11 cellular contexts compared by ENCODE assay signal in genomic region chr6:156794963-156795362, GRCh38. TPM values are rescaled to one million over a fixed set of nuclear protein-coding genes. Genes with fewer than 3 reads are reported as not detected.
DNase-seq lines count a peak whose midpoint lies in the region; ATAC-seq, FAIRE-seq and TF ChIP-seq lines count a peak whose summit lies in the region.
"Had no signal": no experiment of that assay in that cellular context is flagged by ENCODE, and none has a peak within 500 bp of the region (broad histone marks: within the 10 kb centered on the region; RNA-seq: fewer than 3 reads in every experiment).

No MANE protein-coding gene starts in this region.

- BruUV-seq in GM12878 (replicated peaks; lab: Mats Ljungman, UMichigan) = no TSS peak

- peak; percentile 55 for TF ChIP-seq POLR2A in GM12878 (IDR thresholded peaks at IDR 0.05; ENCODE audit: low read depth, low read length)

- peaks cover 99% of the 10 kb centered on the region for H3K79me2 ChIP-seq in GM12878 (ENCODE audit: control insufficient read depth, insufficient read depth, low read length)

- peaks cover 38% of the 10 kb centered on the region for H3K4me1 ChIP-seq in GM12878 (ENCODE audit: control insufficient read depth, insufficient read depth, low read length)

- no peaks in the 10 kb centered on the region for H3K27me3 Mint-ChIP-seq in activated naive CD8-positive, alpha-beta T cell
- H3K27me3 Mint-ChIP-seq in activated naive CD8-positive, alpha-beta T cell treated with anti-CD3 and anti-CD28 coated beads for 36 hours = no peaks in the 10 kb centered on the region
- H3K27me3 Mint-ChIP-seq in stimulated activated naive B cell treated with anti-CD40 and anti-IgM and Interleukin-4, amounts not matched to agents 10 μg/mL and 1 μg/mL and 100 μg/mL, for 72 hours = no peaks in the 10 kb centered on the region

- ATAC-seq in HG02970 (IDR thresholded peaks at IDR 0.05; ENCODE audit: low FRiP score, unreplicated experiment) (peak; percentile 42), GM12878 (peak; percentile 89)
- ATAC-seq in stimulated activated naive B cell treated with anti-CD40 and anti-IgM and Interleukin-4, amounts not matched to agents 10 μg/mL and 1 μg/mL and 100 μg/mL, for 72 hours (replicated peaks) = peak; percentile 84 to 86

- H3K36me3 Mint-ChIP-seq in activated naive CD8-positive, alpha-beta T cell = peaks cover 6% of the 10 kb centered on the region
- peaks cover 15% of the 10 kb centered on the region for H3K36me3 Mint-ChIP-seq in activated naive CD8-positive, alpha-beta T cell treated with anti-CD3 and anti-CD28 coated beads for 36 hours
- H3K36me3 Mint-ChIP-seq in stimulated activated naive B cell treated with anti-CD40 and anti-IgM and Interleukin-4, amounts not matched to agents 10 μg/mL and 1 μg/mL and 100 μg/mL, for 72 hours = peaks cover 11 to 33% of the 10 kb centered on the region in 2 donors

- H3K4me2 ChIP-seq in GM12878 (ENCODE audit: control insufficient read depth, insufficient read depth) = peak overlapping the region; percentile 83

- H3K9ac ChIP-seq in GM12878 (ENCODE audit: control insufficient read depth, insufficient read depth, low read length) = peak overlapping the region; percentile 16; the same call in 1 of the 2 replicates

- WGBS in GM12878 (ENCODE audit: insufficient coverage, insufficient replicate concordance, low lambda C conversion rate, missing lambda C conversion rate) = 13% methylated on average over 10 of the region's 10 CpGs

- peak overlapping the region; percentile 62 for H3K27ac Mint-ChIP-seq in activated naive CD8-positive, alpha-beta T cell
- no peak overlapping the region for H3K27ac Mint-ChIP-seq in activated naive CD8-positive, alpha-beta T cell treated with anti-CD3 and anti-CD28 coated beads for 36 hours
- H3K27ac Mint-ChIP-seq in stimulated activated naive B cell treated with anti-CD40 and anti-IgM and Interleukin-4, amounts not matched to agents 10 μg/mL and 1 μg/mL and 100 μg/mL, for 72 hours = peak overlapping the region; percentile 95

- H3K4me3 Mint-ChIP-seq in activated naive CD8-positive, alpha-beta T cell = peak overlapping the region; percentile 51
- no peak overlapping the region for H3K4me3 Mint-ChIP-seq in activated naive CD8-positive, alpha-beta T cell treated with anti-CD3 and anti-CD28 coated beads for 36 hours
- peak overlapping the region; percentile 74 to 79 for H3K4me3 Mint-ChIP-seq in stimulated activated naive B cell treated with anti-CD40 and anti-IgM and Interleukin-4, amounts not matched to agents 10 μg/mL and 1 μg/mL and 100 μg/mL, for 72 hours

- in situ Hi-C loops in GM12878 (cut with MboI) = no loop called here

- no peak for TF ChIP-seq EP300 in GM12878 (IDR thresholded peaks at IDR 0.05; ENCODE audit: borderline replicate concordance in 1 of 2, control insufficient read depth in 1 of 2, low read depth in 2 of 2, low read length in 2 of 2)

- H3K27me3 ChIP-seq in GM12878 (replicated peaks in 1 of 2; ENCODE audit: control insufficient read depth in 2 of 2, insufficient read depth in 2 of 2, low read length in 1 of 2) = no peaks in the 10 kb centered on the region

- no peak for TF ChIP-seq CTCF in GM12878 (IDR thresholded peaks at IDR 0.05 in 2 of 3, conservative IDR thresholded peaks at IDR 0.05 in 1 of 3; ENCODE audit: control insufficient read depth in 2 of 3, extremely low read depth in 1 of 3, insufficient read depth in 1 of 3, low read depth in 3 of 3, low read length in 3 of 3)

- H3K4me1 Mint-ChIP-seq in activated naive CD8-positive, alpha-beta T cell (ENCODE audit: low read depth) = peaks cover 91% of the 10 kb centered on the region
- peaks cover 70% of the 10 kb centered on the region for H3K4me1 Mint-ChIP-seq in activated naive CD8-positive, alpha-beta T cell treated with anti-CD3 and anti-CD28 coated beads for 36 hours
- peaks cover 53 to 90% of the 10 kb centered on the region in 2 donors for H3K4me1 Mint-ChIP-seq in stimulated activated naive B cell treated with anti-CD40 and anti-IgM and Interleukin-4, amounts not matched to agents 10 μg/mL and 1 μg/mL and 100 μg/mL, for 72 hours

- SMC1A ChIA-PET in GM12878 (lab: Charles Lee; ENCODE audit: uncharacterized antibody, unreplicated experiment) = interaction anchor here (0.5 to 5.1 kb wide), 7 partner anchors 11 to 228 kb away, joined by 3 to 23 read pairs (median 4); no protein-coding TSS in a partner anchor

- TF ChIP-seq RAD21 in GM12878 (IDR thresholded peaks at IDR 0.05; ENCODE audit: insufficient read depth, low read depth, low read length) = no peak

- peaks cover 8% of the 10 kb centered on the region for H4K20me1 ChIP-seq in GM12878 (ENCODE audit: control insufficient read depth, insufficient read depth)

- no peak overlapping the region; the same call in 1 of the 2 replicates for H2AFZ ChIP-seq in GM12878 (ENCODE audit: control insufficient read depth, low read depth, low read length)

- H3K4me3 ChIP-seq in GM12878 = peak overlapping the region; percentile 62

- H3K9me3 ChIP-seq in GM12878 (replicated peaks; ENCODE audit: control insufficient read depth, insufficient read depth, low read length) = no peaks in the 10 kb centered on the region

- H3K36me3 ChIP-seq in GM12878 (ENCODE audit: control insufficient read depth in 2 of 2, insufficient read depth in 2 of 2, low read length in 1 of 2) = peaks cover 5 to 10% of the 10 kb centered on the region in 2 experiments; a peak in 3 of 4 replicates

- H3K27ac ChIP-seq in GM12878 (ENCODE audit: control insufficient read depth, insufficient read depth) = peak overlapping the region; percentile 66

- H3K9me3 Mint-ChIP-seq in activated naive CD8-positive, alpha-beta T cell (ENCODE audit: low read depth) = no peaks in the 10 kb centered on the region
- H3K9me3 Mint-ChIP-seq in activated naive CD8-positive, alpha-beta T cell treated with anti-CD3 and anti-CD28 coated beads for 36 hours = no peaks in the 10 kb centered on the region
- no peaks in the 10 kb centered on the region for H3K9me3 Mint-ChIP-seq in stimulated activated naive B cell treated with anti-CD40 and anti-IgM and Interleukin-4, amounts not matched to agents 10 μg/mL and 1 μg/mL and 100 μg/mL, for 72 hours

- intact Hi-C loops in GM12878 (cut with micrococcal nuclease; ENCODE audit: unreplicated experiment) = no loop called here

- FAIRE-seq in GM12878 (lab: Jason Lieb, UNC) = peak; percentile 84

- POLR2A ChIA-PET in GM12878 (lab: Charles Lee) = interaction anchor here (1.1 kb wide), 1 partner anchor 14 kb away, joined by 3 read pairs; no protein-coding TSS in a partner anchor

- CTCF ChIA-PET in GM12878 (lab: Yijun Ruan, JAX) = interaction anchor here (0.9 to 1.4 kb wide), 3 partner anchors 10 to 12 kb away, joined by 3 to 4 read pairs (median 3); no protein-coding TSS in a partner anchor

- no peak for DNase-seq in activated naive CD8-positive, alpha-beta T cell treated with anti-CD3 and anti-CD28 coated beads for 36 hours
- no peak for DNase-seq in GM12878 (ENCODE audit: low read depth, low spot score)
- DNase-seq in stimulated activated naive B cell treated with anti-CD40 and anti-IgM and Interleukin-4, amounts not matched to agents 10 μg/mL and 1 μg/mL and 100 μg/mL, for 72 hours = peak; percentile 33
- no peak for DNase-seq in NCI-H1417 treated with DMSO at 0.1 percent for 48 hours (lab: John Stamatoyannopoulos, UW)
- DNase-seq in HUDEP-2 (lab: John Stamatoyannopoulos, UW; ENCODE audit: unreplicated experiment in 76 of 76) = no peak
- no peak for DNase-seq in NCI-H146 treated with DMSO at 0.1 percent for 48 hours (lab: John Stamatoyannopoulos, UW; ENCODE audit: unreplicated experiment)
- DNase-seq: AML-193, HCEC 1CT, NCI-H510A treated with DMSO at 0.1 percent for 48 hours had no signal

- RAD21 ChIA-PET in GM12878 (lab: Charles Lee; ENCODE audit: unreplicated experiment) = interaction anchor here (0.8 to 1.7 kb wide), 3 partner anchors 12 to 138 kb away, joined by 3 to 7 read pairs (median 3); no protein-coding TSS in a partner anchor

TF ChIP-seq in GM12878, 131 proteins besides CTCF, POLR2A, EP300 and RAD21 (continues in another document):
- TF ChIP-seq RCOR1 (conservative IDR thresholded peaks at IDR 0.05; ENCODE audit: low read depth, low read length) (no peak), EED (IDR thresholded peaks at IDR 0.05; ENCODE audit: low read depth) (peak; percentile 65; the same call in 1 of the 2 replicates), LARP7 (IDR thresholded peaks at IDR 0.05) (no peak), TARDBP (IDR thresholded peaks at IDR 0.05; ENCODE audit: borderline replicate concordance) (no peak)

RNA-seq across cellular contexts. Expression of gene ARID1B, which starts 17.8 kb away (rescaled TPM):
- total RNA-seq in activated naive CD8-positive, alpha-beta T cell treated with anti-CD3 and anti-CD28 coated beads for 36 hours = 10 to 100 TPM; 40.6 to 41.5 TPM
- total RNA-seq in GM12878 (2013; cell fraction: nucleolus; rRNA removed) = 1,061 and 1,083 TPM in 2 replicates
- 68.0 and 68.8 TPM in 2 replicates for total RNA-seq in GM12878 (2014; rRNA removed)
- total RNA-seq in GM12878 (2014; rRNA removed; fragmentation: Illumina TruSeq; extraction: Trizol) = 73.7 and 80.8 TPM in 2 replicates
- total RNA-seq in GM12878 (2021) = 116 and 133 TPM in 2 replicates
- 28.7 TPM for polyA plus RNA-seq in GM12878 (2011; ENCODE audit: low read depth)
- 21.3 and 24.7 TPM in 2 replicates for polyA plus RNA-seq in GM12878 (2011; rRNA removed)
- 21.4 and 24.5 TPM in 2 replicates for polyA plus RNA-seq in GM12878 (2011; cell fraction: cytosol; rRNA removed)
- 69.4 and 82.0 TPM in 2 replicates for polyA plus RNA-seq in GM12878 (2011; cell fraction: nucleus; rRNA removed)
- polyA plus RNA-seq in GM12878 (2012) = 43.0 and 45.3 TPM in 2 replicates
- 59.2 and 69.9 TPM in 2 replicates for polyA plus RNA-seq in GM12878 (2014; fragmentation: Illumina TruSeq; extraction: Trizol)
- 10 to 100 TPM; 37.7 to 73.9 TPM for polyA plus RNA-seq in GM12878 (2014; fragmentation: Nextera tagmentation; extraction: Ambion mirVana)
- 50.0 and 59.1 TPM in 2 replicates for polyA plus RNA-seq in GM12878 (2014; rRNA removed)
- polyA plus RNA-seq in GM12878 (2016; fragmentation: Nextera tagmentation; extraction: Ambion mirVana) = 10 to 100 TPM; 32.4 to 39.1 TPM
- polyA minus RNA-seq in GM12878 (2011; rRNA and poly(A)+ RNA removed) = 124 and 158 TPM in 2 replicates
- 32.6 and 38.9 TPM in 2 replicates for polyA minus RNA-seq in GM12878 (2011; cell fraction: cytosol; rRNA and poly(A)+ RNA removed)
- polyA minus RNA-seq in GM12878 (2011; cell fraction: nucleus; rRNA and poly(A)+ RNA removed) = 206 and 401 TPM in 2 replicates
